ENCODE assay signal across 8 cellular contexts in genomic region chr10:77837248-77837924, GRCh38.
DNase-seq lines count a peak whose midpoint lies in the region; FAIRE-seq and TF ChIP-seq lines count a peak whose summit lies in the region.

No MANE protein-coding gene starts in this region.

- H3K4me3 ChIP-seq in GM12864 (ENCODE audit: low read depth, low read length) (no peak overlapping the region), KMS-11 (IDR thresholded peaks at IDR 0.05; ENCODE audit: insufficient read depth, low read depth, low read length) (no peak overlapping the region), muscle layer of colon (ENCODE audit: low read depth in 1 of 2, low read length in 2 of 2) (no peak overlapping the region), suprapubic skin (no peak overlapping the region)

- no peak for TF ChIP-seq EP300 in suprapubic skin (IDR thresholded peaks at IDR 0.05)

- no peak overlapping the region for H2AFZ ChIP-seq in KMS-11 (ENCODE audit: low read depth)

- H3K9me3 Mint-ChIP-seq in T-helper 1 cell treated with Interleukin-12 subunit alpha and Interleukin-12 subunit beta and Interleukin-4 antibody, amounts not matched to agents 30 μg/mL and 1 μg/mL, for 36 hours, result no peaks in the 10 kb centered on the region
- no peaks in the 10 kb centered on the region for H3K9me3 Mint-ChIP-seq in type B pancreatic cell

- peak overlapping the region; percentile 27 for H3K27ac ChIP-seq in KMS-11
- peak overlapping the region; percentile 77 for H3K27ac ChIP-seq in muscle layer of colon (ENCODE audit: low read depth, low read length)
- H3K27ac ChIP-seq in suprapubic skin, result no peak overlapping the region

- no peaks in the 10 kb centered on the region for H3K27me3 Mint-ChIP-seq in T-helper 1 cell treated with Interleukin-12 subunit alpha and Interleukin-12 subunit beta and Interleukin-4 antibody, amounts not matched to agents 30 μg/mL and 1 μg/mL, for 36 hours (ENCODE audit: low read depth)
- H3K27me3 Mint-ChIP-seq in type B pancreatic cell, result no peaks in the 10 kb centered on the region

- peak overlapping the region; percentile 45; the same call in 1 of the 2 replicates for H3K4me2 ChIP-seq in KMS-11

- DNase-seq in GM12864 (ENCODE audit: low read depth) (peak; percentile 89), H54 (ENCODE audit: insufficient read length, low spot score) (peak; percentile 73), anterior cingulate cortex (lab: John Stamatoyannopoulos, UW) (peak in 36 of 58 donors; percentile 5 to 68 (median 32)), type B pancreatic cell (ENCODE audit: extremely low spot score, unreplicated experiment) (no peak), suprapubic skin (ENCODE audit: low spot score in 2 of 2) (no peak)

- H3K9me3 ChIP-seq in muscle layer of colon (ENCODE audit: low read length) (no peaks in the 10 kb centered on the region), suprapubic skin (no peaks in the 10 kb centered on the region)

- TF ChIP-seq CTCF in GM12864 (IDR thresholded peaks at IDR 0.05; ENCODE audit: low read depth, low read length, missing control alignments) (peak; percentile 68), KMS-11 (conservative IDR thresholded peaks at IDR 0.05; ENCODE audit: low read depth, low read length) (peak; percentile 56), type B pancreatic cell (conservative IDR thresholded peaks at IDR 0.05) (peak; percentile 31), suprapubic skin (IDR thresholded peaks at IDR 0.05) (no peak)

- H3K4me1 Mint-ChIP-seq in T-helper 1 cell treated with Interleukin-12 subunit alpha and Interleukin-12 subunit beta and Interleukin-4 antibody, amounts not matched to agents 30 μg/mL and 1 μg/mL, for 36 hours (ENCODE audit: low read depth), result peaks cover 20% of the 10 kb centered on the region
- H3K4me1 Mint-ChIP-seq in type B pancreatic cell (ENCODE audit: unreplicated experiment), result peaks cover 11% of the 10 kb centered on the region

- peak overlapping the region; percentile 71 for H3K27ac Mint-ChIP-seq in T-helper 1 cell treated with Interleukin-12 subunit alpha and Interleukin-12 subunit beta and Interleukin-4 antibody, amounts not matched to agents 30 μg/mL and 1 μg/mL, for 36 hours
- H3K27ac Mint-ChIP-seq in type B pancreatic cell, result no peak overlapping the region

- H3K79me2 ChIP-seq in KMS-11 (ENCODE audit: insufficient read depth, low read depth), result no peaks in the 10 kb centered on the region

- H4K20me1 ChIP-seq in KMS-11 (ENCODE audit: insufficient read depth), result no peaks in the 10 kb centered on the region

- TF ChIP-seq POLR2A in H54 (IDR thresholded peaks at IDR 0.05; ENCODE audit: low read depth, low read length), result no peak
- no peak for TF ChIP-seq POLR2A in suprapubic skin (IDR thresholded peaks at IDR 0.05)

- 78% methylated on average over 10 of the region's 10 CpGs for WGBS in suprapubic skin

- H3K27me3 ChIP-seq in KMS-11 (ENCODE audit: insufficient read depth, low read depth), result no peaks in the 10 kb centered on the region
- no peaks in the 10 kb centered on the region for H3K27me3 ChIP-seq in muscle layer of colon (ENCODE audit: control insufficient read depth in 1 of 2, insufficient read depth in 2 of 2, low read length in 2 of 2)
- no peaks in the 10 kb centered on the region for H3K27me3 ChIP-seq in suprapubic skin

- H3K36me3 ChIP-seq in KMS-11 (ENCODE audit: insufficient read depth) (no peaks in the 10 kb centered on the region), muscle layer of colon (ENCODE audit: insufficient read depth, low read length) (peaks cover 65% of the 10 kb centered on the region), suprapubic skin (peaks cover 80% of the 10 kb centered on the region)

- peaks cover 2% of the 10 kb centered on the region for H3K36me3 Mint-ChIP-seq in T-helper 1 cell treated with Interleukin-12 subunit alpha and Interleukin-12 subunit beta and Interleukin-4 antibody, amounts not matched to agents 30 μg/mL and 1 μg/mL, for 36 hours (ENCODE audit: low read depth)
- H3K36me3 Mint-ChIP-seq in type B pancreatic cell, result peaks cover 13% of the 10 kb centered on the region

- no peak overlapping the region for H3K4me3 Mint-ChIP-seq in T-helper 1 cell treated with Interleukin-12 subunit alpha and Interleukin-12 subunit beta and Interleukin-4 antibody, amounts not matched to agents 30 μg/mL and 1 μg/mL, for 36 hours
- no peak overlapping the region for H3K4me3 Mint-ChIP-seq in type B pancreatic cell

- H3K9ac ChIP-seq in KMS-11, result no peak overlapping the region; the same call in 1 of the 2 replicates
- no peak overlapping the region for H3K9ac ChIP-seq in muscle layer of colon (ENCODE audit: low read length)

- no peak for FAIRE-seq in H54 (lab: Jason Lieb, UNC)

- H3K4me1 ChIP-seq in KMS-11 (ENCODE audit: low read depth, poor library complexity, severe bottlenecking) (peaks cover 23% of the 10 kb centered on the region), muscle layer of colon (ENCODE audit: insufficient read depth, low read length) (peaks cover 12% of the 10 kb centered on the region), suprapubic skin (peaks cover 12% of the 10 kb centered on the region)

Comparison
In these comparisons a context has a peak if more than half of its experiments do, and no peak if none do; other contexts are left out.
1. DNase-seq: peak in GM12864 (single experiment), H54 (single experiment) and anterior cingulate cortex (36 of 58); none in type B pancreatic cell (single experiment) and suprapubic skin (0 of 2).
2. CTCF ChIP-seq: peak in GM12864 (single experiment), KMS-11 (single experiment) and type B pancreatic cell (single experiment); none in suprapubic skin (0 of 2).